9 cellular contexts compared by ENCODE assay signal in genomic region chr18:40489301-40489700, GRCh38.
"Had no signal": no experiment of that assay in that cellular context is flagged by ENCODE, and none has a peak within 500 bp of the region (broad histone marks: within the 10 kb centered on the region; RNA-seq: fewer than 3 reads in every experiment).

No MANE protein-coding gene starts in this region.

- H3K4me3 ChIP-seq: GM23338, K562 had no signal

- FAIRE-seq: H1, H54, HTR-8/SVneo, K562 had no signal

- H2AFZ ChIP-seq: GM23338 had no signal

- H3K4me2 ChIP-seq: GM23338 had no signal

- DNase-seq: H9, HCEC 1CT, IMR-90, KG1 had no signal
